Comparison of ENCODE assay signal across 8 cellular contexts in genomic region chr22:39532215-39533071, GRCh38. TPM values are rescaled to one million over a fixed set of nuclear protein-coding genes. Genes with fewer than 3 reads are reported as not detected.
DNase-seq lines count a peak whose midpoint lies in the region; ATAC-seq, FAIRE-seq and TF ChIP-seq lines count a peak whose summit lies in the region.

Gene RPS19BP1 (minus strand): TSS chr22:39532748. CDS start chr22:39532738, 10 bp downstream.

- no peak for TF ChIP-seq CTCF in AG09319 (IDR thresholded peaks at IDR 0.05; ENCODE audit: low read depth, low read length)

- ATAC-seq in GM19035 (IDR thresholded peaks at IDR 0.05; ENCODE audit: unreplicated experiment) (peak; percentile 72), HG03354 (IDR thresholded peaks at IDR 0.05; ENCODE audit: poor library complexity, severe bottlenecking, unreplicated experiment) (peak; percentile 86)

- peak; percentile 98 for DNase-seq in AG09319 (ENCODE audit: extremely low read depth, low read depth)
- DNase-seq in NCI-H460 (ENCODE audit: extremely low read depth, low read depth), result peak; percentile 98
- DNase-seq in activated CD4-positive, CD25-positive, alpha-beta regulatory T cell treated with anti-CD3 and anti-CD28 coated beads, Interleukin-2, amount 50 U/mL, for 72 hours, result peak; percentile 98
- peak; percentile 96 to 98 for DNase-seq in cerebellar nuclear complex (lab: John Stamatoyannopoulos, UW)
- peak; percentile 98 for DNase-seq in stimulated activated CD4-positive, alpha-beta T cell treated with anti-CD3 and anti-CD28 coated beads, Interleukin-12 subunit alpha, Interleukin-12 subunit beta, amount 100 ng/mL, for 4 hours

- peak; percentile 97 for FAIRE-seq in islet of Langerhans (lab: Jason Lieb, UNC)

RNA-seq across cellular contexts. Expression of gene RPS19BP1, which starts in this region (rescaled TPM):
- total RNA-seq in NCI-H460 (2014; rRNA removed; shearing (Covaris generic)), result 80.2 and 85.8 TPM in 2 replicates
- 143 and 195 TPM in 2 replicates for polyA plus RNA-seq in NCI-H460 (2014; cell fraction: nucleus; rRNA removed)

Comparison
In these comparisons a context has a peak if more than half of its experiments do, and no peak if none do; other contexts are left out.
1. Peak in every context shown above with its lines: DNase-seq and ATAC-seq.